1 cellular context compared by ENCODE assay signal in the genomic region with DNA sequence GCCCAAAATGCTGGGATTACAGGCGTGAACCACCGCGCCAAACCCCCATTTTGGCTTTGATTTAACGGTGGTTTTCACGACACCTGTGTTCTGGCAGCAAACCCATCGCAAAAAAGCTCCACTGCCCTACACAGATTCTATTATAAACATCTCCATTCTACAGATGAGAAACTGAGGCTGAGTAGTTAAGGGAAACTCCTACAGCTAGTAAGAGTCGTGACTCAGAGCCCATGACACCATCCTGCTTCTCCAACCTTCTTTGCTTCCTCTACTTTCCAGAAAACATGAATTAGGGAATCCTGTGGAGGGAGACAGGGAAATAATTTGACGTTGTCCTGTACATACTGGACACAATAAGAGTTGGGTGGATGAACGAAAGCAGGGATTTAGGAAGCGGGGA.
TF ChIP-seq lines count a peak whose summit lies in the region.

No MANE protein-coding gene starts in this region.

TF ChIP-seq in HepG2, 621 proteins besides CTCF, POLR2A, EP300 and RAD21:
- TF ChIP-seq SMAD9 (CRISPR knock-in tag; IDR thresholded peaks at IDR 0.05) (no peak), ZNF629 (CRISPR knock-in tag; conservative IDR thresholded peaks at IDR 0.05) (peak; percentile 47; the same call in 1 of the 2 replicates), ZFP1 (CRISPR knock-in tag; IDR thresholded peaks at IDR 0.05) (no peak), TARDBP (CRISPR knock-in tag; IDR thresholded peaks at IDR 0.05) (no peak), MEIS1 (CRISPR knock-in tag; IDR thresholded peaks at IDR 0.05; ENCODE audit: borderline replicate concordance) (no peak), ADNP (CRISPR knock-in tag; IDR thresholded peaks at IDR 0.05) (0 out of 2 replicates have a peak, but pooled peaks have one; percentile 3)
- TF ChIP-seq, protein P1, sequence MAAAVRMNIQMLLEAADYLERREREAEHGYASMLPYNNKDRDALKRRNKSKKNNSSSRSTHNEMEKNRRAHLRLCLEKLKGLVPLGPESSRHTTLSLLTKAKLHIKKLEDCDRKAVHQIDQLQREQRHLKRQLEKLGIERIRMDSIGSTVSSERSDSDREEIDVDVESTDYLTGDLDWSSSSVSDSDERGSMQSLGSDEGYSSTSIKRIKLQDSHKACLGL (CRISPR knock-in tag; IDR thresholded peaks at IDR 0.05) = no peak
- TF ChIP-seq, protein P2, sequence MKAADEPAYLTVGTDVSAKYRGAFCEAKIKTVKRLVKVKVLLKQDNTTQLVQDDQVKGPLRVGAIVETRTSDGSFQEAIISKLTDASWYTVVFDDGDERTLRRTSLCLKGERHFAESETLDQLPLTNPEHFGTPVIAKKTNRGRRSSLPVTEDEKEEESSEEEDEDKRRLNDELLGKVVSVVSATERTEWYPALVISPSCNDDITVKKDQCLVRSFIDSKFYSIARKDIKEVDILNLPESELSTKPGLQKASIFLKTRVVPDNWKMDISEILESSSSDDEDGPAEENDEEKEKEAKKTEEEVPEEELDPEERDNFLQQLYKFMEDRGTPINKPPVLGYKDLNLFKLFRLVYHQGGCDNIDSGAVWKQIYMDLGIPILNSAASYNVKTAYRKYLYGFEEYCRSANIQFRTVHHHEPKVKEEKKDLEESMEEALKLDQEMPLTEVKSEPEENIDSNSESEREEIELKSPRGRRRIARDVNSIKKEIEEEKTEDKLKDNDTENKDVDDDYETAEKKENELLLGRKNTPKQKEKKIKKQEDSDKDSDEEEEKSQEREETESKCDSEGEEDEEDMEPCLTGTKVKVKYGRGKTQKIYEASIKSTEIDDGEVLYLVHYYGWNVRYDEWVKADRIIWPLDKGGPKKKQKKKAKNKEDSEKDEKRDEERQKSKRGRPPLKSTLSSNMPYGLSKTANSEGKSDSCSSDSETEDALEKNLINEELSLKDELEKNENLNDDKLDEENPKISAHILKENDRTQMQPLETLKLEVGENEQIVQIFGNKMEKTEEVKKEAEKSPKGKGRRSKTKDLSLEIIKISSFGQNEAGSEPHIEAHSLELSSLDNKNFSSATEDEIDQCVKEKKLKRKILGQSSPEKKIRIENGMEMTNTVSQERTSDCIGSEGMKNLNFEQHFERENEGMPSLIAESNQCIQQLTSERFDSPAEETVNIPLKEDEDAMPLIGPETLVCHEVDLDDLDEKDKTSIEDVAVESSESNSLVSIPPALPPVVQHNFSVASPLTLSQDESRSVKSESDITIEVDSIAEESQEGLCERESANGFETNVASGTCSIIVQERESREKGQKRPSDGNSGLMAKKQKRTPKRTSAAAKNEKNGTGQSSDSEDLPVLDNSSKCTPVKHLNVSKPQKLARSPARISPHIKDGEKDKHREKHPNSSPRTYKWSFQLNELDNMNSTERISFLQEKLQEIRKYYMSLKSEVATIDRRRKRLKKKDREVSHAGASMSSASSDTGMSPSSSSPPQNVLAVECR (CRISPR knock-in tag; IDR thresholded peaks at IDR 0.05; ENCODE audit: borderline replicate concordance) = no peak
